8 cellular contexts compared by ENCODE assay signal in the genomic region with DNA sequence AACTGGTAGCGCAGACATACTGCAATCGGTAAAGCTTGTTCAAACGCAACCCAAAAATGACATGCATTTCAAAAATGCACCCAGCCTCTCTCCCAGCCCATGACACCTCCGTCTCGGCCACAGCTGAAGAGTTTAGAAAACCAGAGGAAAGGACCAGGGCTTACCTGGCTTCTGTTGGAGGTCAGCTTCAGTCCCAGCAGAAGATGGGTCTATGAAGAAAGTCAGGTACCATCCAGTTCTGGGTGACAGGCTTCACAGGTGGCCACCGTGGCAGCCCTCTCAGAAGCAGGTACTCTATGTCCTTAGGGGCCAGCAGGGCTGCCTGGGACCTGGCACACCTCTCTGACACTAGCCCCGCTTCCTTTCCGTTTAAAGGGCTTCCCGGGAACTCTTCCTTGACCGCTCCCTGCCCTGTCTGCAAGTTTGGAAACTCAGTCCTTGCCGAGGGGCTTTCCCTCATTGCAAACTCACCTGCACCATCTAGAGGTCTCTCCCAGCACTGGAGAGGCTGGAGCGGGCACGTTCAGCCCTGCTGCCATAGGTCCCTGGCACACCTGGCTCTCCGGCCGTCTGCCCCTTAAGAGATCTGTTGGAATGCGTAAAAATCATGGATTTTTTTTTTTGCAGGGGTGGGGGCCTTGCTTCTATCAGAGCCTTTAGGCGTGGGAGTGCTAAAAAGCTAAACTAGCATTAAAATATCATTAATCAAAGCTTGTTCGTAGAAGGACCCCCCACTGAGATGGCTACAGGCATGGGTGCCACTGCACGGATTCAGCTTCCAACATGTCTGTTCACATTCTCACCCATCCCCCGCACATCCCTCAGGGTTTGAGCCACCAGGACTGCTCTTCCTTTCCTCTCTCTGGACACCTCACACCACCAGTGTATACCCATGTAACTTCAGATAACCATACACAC. TPM values are rescaled to one million over a fixed set of nuclear protein-coding genes. Genes with fewer than 3 reads are reported as not detected.
DNase-seq lines count a peak whose midpoint lies in the region; FAIRE-seq and TF ChIP-seq lines count a peak whose summit lies in the region.

A gene (minus strand): TSS at position 425 of the 918 bp plus-strand sequence. CDS start 58,206 bp downstream, outside the sequence.

- peak within 1 kb of the TSS; percentile 65 for H3K4me3 Mint-ChIP-seq in activated CD4-positive, alpha-beta memory T cell treated with anti-CD3 and anti-CD28 coated beads for 36 hours

- intact Hi-C loops in activated CD4-positive, alpha-beta memory T cell treated with anti-CD3 and anti-CD28 coated beads for 36 hours (cut with micrococcal nuclease), result loop anchor here (1.0 to 10.0 kb wide), 3 partner anchors 61 to 394 kb away; no protein-coding TSS in a partner anchor
- intact Hi-C loops in uterus (cut with DNase I; ENCODE audit: low total_unique reads), result no loop called here

- no peak within 1 kb of the TSS for H3K18ac ChIP-seq in H1 (ENCODE audit: extremely low read depth, low read length)

- POLR2A ChIA-PET in activated CD4-positive, alpha-beta memory T cell treated with anti-CD3 and anti-CD28 coated beads for 36 hours (lab: Charles Lee), result no interaction called here
- POLR2A ChIA-PET in H1 (lab: Charles Lee; ENCODE audit: partially characterized antibody), result no interaction called here

- no peak within 1 kb of the TSS for H3K9ac ChIP-seq in H1 (replicated peaks in 1 of 4; ENCODE audit: extremely low read depth in 1 of 4, low read depth in 3 of 4, low read length in 3 of 4)

- H3K56ac ChIP-seq in H1 (replicated peaks; ENCODE audit: insufficient read length, low read depth, low read length), result no peak within 1 kb of the TSS

- TF ChIP-seq RAD21 in H1 (IDR thresholded peaks at IDR 0.05 in 1 of 2, conservative IDR thresholded peaks at IDR 0.05 in 1 of 2; ENCODE audit: low read depth in 2 of 2, low read length in 2 of 2), result peak; percentile 90

- H3K27ac Mint-ChIP-seq in activated CD4-positive, alpha-beta memory T cell treated with anti-CD3 and anti-CD28 coated beads for 36 hours, result no peak within 1 kb of the TSS

- no peak within 1 kb of the TSS for H2BK12ac ChIP-seq in H1 (ENCODE audit: low read depth, low read length)

- no peak within 1 kb of the TSS for H4K5ac ChIP-seq in H1 (ENCODE audit: insufficient read length, low read depth, low read length)

- H3K27ac ChIP-seq in H1 (ENCODE audit: low read depth, low read length) (no peak within 1 kb of the TSS), uterus (no peak within 1 kb of the TSS)

- CTCF ChIA-PET in activated CD4-positive, alpha-beta memory T cell treated with anti-CD3 and anti-CD28 coated beads for 36 hours (lab: Charles Lee), result interaction anchor here (0.6 to 3.9 kb wide), 11 partner anchors 10 to 572 kb away, joined by 3 to 24 read pairs (median 4); no protein-coding TSS in a partner anchor
- CTCF ChIA-PET in H1 (lab: Charles Lee; ENCODE audit: partially characterized antibody), result interaction anchor here (0.6 to 2.7 kb wide), 32 partner anchors 8 to 689 kb away, joined by 3 to 22 read pairs (median 3); no protein-coding TSS in a partner anchor

- H3K79me2 ChIP-seq in H1 (ENCODE audit: control insufficient read depth in 1 of 2, insufficient read depth in 2 of 2, low read length in 2 of 2), result no peaks in the 10 kb centered on the region

- H3K4me1 ChIP-seq in H1 (replicated peaks in 1 of 4; ENCODE audit: control insufficient read depth in 3 of 4, insufficient read depth in 4 of 4, low read length in 3 of 4) (no peaks in the 10 kb centered on the region), uterus (no peaks in the 10 kb centered on the region)

- peak; percentile 55 for DNase-seq in GM10266 (ENCODE audit: extremely low spot score)
- DNase-seq in NCI-H146 (lab: John Stamatoyannopoulos, UW), result peak; percentile 58
- DNase-seq in activated CD4-positive, alpha-beta memory T cell treated with anti-CD3 and anti-CD28 coated beads for 36 hours, result peak; percentile 65
- DNase-seq in H1 (ENCODE audit: low read depth in 1 of 2, low spot score in 2 of 2), result peak; percentile 51 to 79
- peak; percentile 13 for DNase-seq in myocyte (ENCODE audit: low read depth)
- no peak for DNase-seq in uterus
- no peak for DNase-seq in superior temporal gyrus (ENCODE audit: extremely low spot score)
- DNase-seq in GF-D8 (lab: John Stamatoyannopoulos, UW), result no peak

- TF ChIP-seq EP300 in H1 (IDR thresholded peaks at IDR 0.05; ENCODE audit: borderline replicate concordance in 1 of 2, low read depth in 2 of 2, low read length in 2 of 2), result no peak

- WGBS in H1 (ENCODE audit: extremely low coverage in 1 of 2, insufficient coverage in 1 of 2, insufficient read length in 1 of 2, insufficient replicate concordance in 2 of 2, low coverage in 1 of 2, low lambda C conversion rate in 2 of 2, missing lambda C conversion rate in 1 of 2), 2 experiments, result 55% methylated on average over 20 of the region's 20 CpGs; no CpG with 5 or more reads in 1 of the 2 experiments

- H3K27me3 ChIP-seq in H1 (replicated peaks in 1 of 4; ENCODE audit: control insufficient read depth in 3 of 4, extremely low read depth in 1 of 4, insufficient read depth in 3 of 4, low read length in 3 of 4) (no peaks in the 10 kb centered on the region), uterus (no peaks in the 10 kb centered on the region)

- H2BK5ac ChIP-seq in H1 (ENCODE audit: low read depth, low read length), result no peak within 1 kb of the TSS

- H3K27me3 Mint-ChIP-seq in activated CD4-positive, alpha-beta memory T cell treated with anti-CD3 and anti-CD28 coated beads for 36 hours, result peaks cover 2% of the 10 kb centered on the region

- no peak for TF ChIP-seq POLR2A in H1 (IDR thresholded peaks at IDR 0.05; ENCODE audit: control extremely low read depth in 1 of 2, low read depth in 2 of 2, low read length in 2 of 2)
- no peak for TF ChIP-seq POLR2A in uterus (IDR thresholded peaks at IDR 0.05)

- H3K23me2 ChIP-seq in H1 (ENCODE audit: low read depth, low read length), result no peaks in the 10 kb centered on the region

- no peak within 1 kb of the TSS for H3K14ac ChIP-seq in H1 (ENCODE audit: insufficient read length)

- FAIRE-seq in H1 (lab: Jason Lieb, UNC), result peak; percentile 72

- no peak within 1 kb of the TSS; the same call in 1 of the 2 replicates for H4K8ac ChIP-seq in H1 (ENCODE audit: extremely low read depth, insufficient read depth, low read length)

- no peak within 1 kb of the TSS for H2AFZ ChIP-seq in H1 (ENCODE audit: low read length)

- no peak within 1 kb of the TSS for H3K4ac ChIP-seq in H1 (replicated peaks; ENCODE audit: insufficient read length, low read depth, low read length)

- H2BK120ac ChIP-seq in H1 (replicated peaks; ENCODE audit: low read depth, low read length), result no peak within 1 kb of the TSS

- no peaks in the 10 kb centered on the region for H3K9me3 Mint-ChIP-seq in activated CD4-positive, alpha-beta memory T cell treated with anti-CD3 and anti-CD28 coated beads for 36 hours

- no peak within 1 kb of the TSS for H2AK5ac ChIP-seq in H1 (ENCODE audit: low read depth, low read length)

- H3K79me1 ChIP-seq in H1 (ENCODE audit: low read depth, low read length), result no peaks in the 10 kb centered on the region

- TF ChIP-seq CTCF in GM10266 (IDR thresholded peaks at IDR 0.05; ENCODE audit: control insufficient read depth, insufficient read depth, low read depth, missing control alignments) (peak; percentile 49), H1 (IDR thresholded peaks at IDR 0.05; ENCODE audit: control extremely low read depth in 1 of 3, insufficient read depth in 1 of 3, low read depth in 1 of 3, low read length in 3 of 3) (peak; percentile 84 to 90 (median 85)), uterus (IDR thresholded peaks at IDR 0.05) (peak in 2 of 4 experiments; percentile 23 to 49)

- H3K4me3 ChIP-seq in H1 (ENCODE audit: extremely low read depth in 1 of 4, insufficient read depth in 2 of 4, low read depth in 3 of 4, low read length in 4 of 4), result no peak within 1 kb of the TSS
- no peak within 1 kb of the TSS for H3K4me3 ChIP-seq in uterus

- H3K9me3 ChIP-seq in H1 (ENCODE audit: insufficient read depth in 2 of 2, low read depth in 1 of 2, low read length in 1 of 2) (no peaks in the 10 kb centered on the region), uterus (no peaks in the 10 kb centered on the region)

- peaks cover 34% of the 10 kb centered on the region for H3K4me1 Mint-ChIP-seq in activated CD4-positive, alpha-beta memory T cell treated with anti-CD3 and anti-CD28 coated beads for 36 hours (ENCODE audit: low read depth)

- no peaks in the 10 kb centered on the region for H3K36me3 Mint-ChIP-seq in activated CD4-positive, alpha-beta memory T cell treated with anti-CD3 and anti-CD28 coated beads for 36 hours

- H4K91ac ChIP-seq in H1 (replicated peaks; ENCODE audit: insufficient read length, low read length), result no peak within 1 kb of the TSS

- no peak within 1 kb of the TSS for H3K23ac ChIP-seq in H1 (ENCODE audit: insufficient read length)

- H3K4me2 ChIP-seq in H1 (ENCODE audit: insufficient read depth in 1 of 2, low read depth in 2 of 2, low read length in 2 of 2), result no peak within 1 kb of the TSS; a peak in 1 of 4 replicates

- H3K36me3 ChIP-seq in H1 (ENCODE audit: control insufficient read depth in 2 of 4, insufficient read depth in 4 of 4, low read length in 3 of 4), result no peaks in the 10 kb centered on the region
- no peaks in the 10 kb centered on the region for H3K36me3 ChIP-seq in uterus

- no peak within 1 kb of the TSS for H2BK20ac ChIP-seq in H1 (ENCODE audit: low read length)

- H4K20me1 ChIP-seq in H1 (replicated peaks in 1 of 2; ENCODE audit: control insufficient read depth in 1 of 2, insufficient read depth in 2 of 2, low read length in 2 of 2), result no peaks in the 10 kb centered on the region

- H2BK15ac ChIP-seq in H1 (ENCODE audit: low read length), result no peak within 1 kb of the TSS

TF ChIP-seq in H1, 55 proteins besides CTCF, POLR2A, EP300 and RAD21:
- TF ChIP-seq SP2 (IDR thresholded peaks at IDR 0.05; ENCODE audit: low read length) (no peak), YY1 (IDR thresholded peaks at IDR 0.05; ENCODE audit: low read depth, low read length) (peak; percentile 69)

RNA-seq across cellular contexts. Expression of the gene that starts here (rescaled TPM):
- total RNA-seq in activated CD4-positive, alpha-beta memory T cell treated with anti-CD3 and anti-CD28 coated beads for 36 hours, result under 1 TPM; 0.31 to 0.36 TPM
- total RNA-seq in H1 (2021; fragmentation: NEBNext Ultra II Directional; extraction: Animal tissue kit (Norgen Biotek cat#: 25700)), result not detected in 2 replicates
- not detected in 2 replicates for polyA plus RNA-seq in H1 (2011; rRNA removed)
- not detected for polyA plus RNA-seq in H1 (2011; cell fraction: cytosol; rRNA removed)
- not detected for polyA plus RNA-seq in H1 (2011; cell fraction: nucleus; rRNA removed)
- polyA plus RNA-seq in H1 (2012, experiment 1 of 2), result 0.06 to 0.08 TPM (median 0.08 TPM) in 3 of 4 replicates, not detected in the other
- polyA plus RNA-seq in H1 (2012, experiment 2 of 2), result not detected
- not detected for polyA plus RNA-seq in H1 (2013, experiment 1 of 2)
- not detected for polyA plus RNA-seq in H1 (2013, experiment 2 of 2)
- polyA minus RNA-seq in H1 (2011; rRNA and poly(A)+ RNA removed), result not detected in 2 replicates
- not detected for polyA minus RNA-seq in H1 (2011; cell fraction: cytosol; rRNA and poly(A)+ RNA removed)
- polyA minus RNA-seq in H1 (2011; cell fraction: nucleus; rRNA and poly(A)+ RNA removed), result not detected
- not detected in 2 replicates for total RNA-seq in myocyte
- not detected for polyA plus RNA-seq in myocyte (2012)
- total RNA-seq in uterus, result under 1 TPM in 1 of 4 donors, not detected in 3; 0.62 TPM

Comparison
In these comparisons a context has a peak if more than half of its experiments do, and no peak if none do; other contexts are left out.
1. Peak in DNase-seq in activated CD4-positive, alpha-beta memory T cell treated with anti-CD3 and anti-CD28 coated beads for 36 hours; RNA of the gene not detected or under 1 TPM.
2. Peak in DNase-seq in H1; RNA of the gene not detected or under 1 TPM.
3. Peak in DNase-seq in myocyte; RNA of the gene not detected or under 1 TPM.
4. DNase-seq: peak in GM10266 (single experiment) and NCI-H146 (single experiment); none in uterus (0 of 2), superior temporal gyrus (single experiment) and GF-D8 (single experiment).